11 cellular contexts compared by ENCODE assay signal in genomic region chr6:30724906-30725667, GRCh38. TPM values are rescaled to one million over a fixed set of nuclear protein-coding genes. Genes with fewer than 3 reads are reported as not detected.
A peak's percentile ranks its signal among the peaks of the same experiment; 100 is the strongest.
DNase-seq lines count a peak whose midpoint lies in the region; ATAC-seq, FAIRE-seq and TF ChIP-seq lines count a peak whose summit lies in the region.
"Had no signal": no experiment of that assay in that cellular context is flagged by ENCODE, and none has a peak within 500 bp of the region (broad histone marks: within the 10 kb centered on the region; RNA-seq: fewer than 3 reads in every experiment).

No MANE protein-coding gene starts in this region.

- no peak; the same call in none of the 2 replicates for TF ChIP-seq POLR2A in K562 (conservative IDR thresholded peaks at IDR 0.05)

- H3K9me1 ChIP-seq in K562 (ENCODE audit: control insufficient read depth, insufficient read depth, low read length) = peaks cover 4% of the 10 kb centered on the region

- H4K20me1 ChIP-seq in DND-41 (ENCODE audit: insufficient read depth, low read length) (peaks cover 54% of the 10 kb centered on the region), Karpas-422 (ENCODE audit: insufficient read depth, low read depth, low read length) (peaks cover 27% of the 10 kb centered on the region), K562 (replicated peaks; ENCODE audit: control insufficient read depth, insufficient read depth, low read length) (peaks cover 44% of the 10 kb centered on the region)

- peak overlapping the region; percentile 86; the same call in 1 of the 2 replicates for H3K4me2 ChIP-seq in DND-41 (ENCODE audit: insufficient read depth, low read length)
- no peak overlapping the region for H3K4me2 ChIP-seq in Karpas-422 (ENCODE audit: low read depth, low read length, poor library complexity, severe bottlenecking)
- H3K4me2 ChIP-seq in K562 (ENCODE audit: insufficient read depth, low read length) = no peak overlapping the region

- H3K9ac ChIP-seq in DND-41 (ENCODE audit: low read depth, low read length) = no peak overlapping the region
- H3K9ac ChIP-seq in Karpas-422 (ENCODE audit: low read length) = no peak overlapping the region
- no peak overlapping the region for H3K9ac ChIP-seq in K562 (ENCODE audit: insufficient read depth in 1 of 2, low read depth in 2 of 2, low read length in 2 of 2)

- no peak overlapping the region for H3K27ac ChIP-seq in DND-41 (ENCODE audit: low read length)
- H3K27ac ChIP-seq in Karpas-422 (ENCODE audit: low read length) = peak overlapping the region; percentile 38
- H3K27ac ChIP-seq in K562 (ENCODE audit: extremely low read depth, low read depth, low read length) = no peak overlapping the region; the same call in 2 of the 3 replicates
- H3K27ac ChIP-seq: suprapubic skin had no signal

- H3K36me3 ChIP-seq in DND-41 (ENCODE audit: insufficient read depth, low read length) (peaks cover 78% of the 10 kb centered on the region), Karpas-422 (ENCODE audit: insufficient read depth, low read length) (peaks cover 35% of the 10 kb centered on the region), K562 (ENCODE audit: control insufficient read depth, insufficient read depth, low read length) (peaks cover 74% of the 10 kb centered on the region)

- H3K9me3 ChIP-seq in DND-41 (ENCODE audit: insufficient read depth, low read length, severe bottlenecking) = no peaks in the 10 kb centered on the region
- H3K9me3 ChIP-seq in Karpas-422 (ENCODE audit: low read length) = no peaks in the 10 kb centered on the region
- H3K9me3 ChIP-seq in K562 (replicated peaks; ENCODE audit: control insufficient read depth, insufficient read depth, low read depth, low read length) = no peaks in the 10 kb centered on the region
- H3K9me3 ChIP-seq: right atrium auricular region, suprapubic skin had no signal

- peaks cover 33% of the 10 kb centered on the region for H3K4me1 ChIP-seq in DND-41 (ENCODE audit: insufficient read depth, low read length)
- H3K4me1 ChIP-seq in Karpas-422 (ENCODE audit: low read length) = peaks cover 17% of the 10 kb centered on the region
- H3K4me1 ChIP-seq in K562 (replicated peaks in 1 of 2; ENCODE audit: control insufficient read depth in 2 of 2, insufficient read depth in 2 of 2, low read length in 2 of 2) = peaks cover 14 to 18% of the 10 kb centered on the region in 2 experiments; a peak in 4 of 5 replicates

- 47% methylated on average over 6 of the region's 6 CpGs for WGBS in K562 (ENCODE audit: insufficient coverage, low coverage, missing lambda C conversion rate)

- BruUV-seq in K562 (replicated peaks; lab: Mats Ljungman, UMichigan) = no TSS peak

- TF ChIP-seq CTCF in DND-41 (IDR thresholded peaks at IDR 0.05; ENCODE audit: borderline replicate concordance, extremely low read depth, low read length, poor library complexity, severe bottlenecking) (no peak), K562 (IDR thresholded peaks at IDR 0.05 in 2 of 3, conservative IDR thresholded peaks at IDR 0.05 in 1 of 3; ENCODE audit: insufficient read depth in 2 of 3, low read depth in 1 of 3, low read length in 3 of 3) (no peak)

- no peak for FAIRE-seq in K562 (lab: Jason Lieb, UNC)
- FAIRE-seq: islet of Langerhans had no signal

- in situ Hi-C loops in K562 (cut with MboI) = loop anchor here (5.0 to 10.0 kb wide), 2 partner anchors 50 to 243 kb away; partner anchors contain the start of gene DHX16

- ATAC-seq in DND-41 (ENCODE audit: insufficient read depth, low read depth) (no peak), K562 (peak; percentile 0), GM18867 (IDR thresholded peaks at IDR 0.05; ENCODE audit: unreplicated experiment) (no peak)

- no peak overlapping the region for H3K4me3 ChIP-seq in DND-41 (ENCODE audit: low read depth in 1 of 2, low read length in 2 of 2)
- no peak overlapping the region for H3K4me3 ChIP-seq in Karpas-422 (ENCODE audit: low read length)
- H3K4me3 ChIP-seq in K562 = no peak overlapping the region
- H3K4me3 ChIP-seq: right atrium auricular region, suprapubic skin had no signal

- H3K79me2 ChIP-seq in DND-41 (ENCODE audit: insufficient read depth, low read length) (peaks cover 58% of the 10 kb centered on the region), Karpas-422 (ENCODE audit: low read length) (peaks cover 32% of the 10 kb centered on the region), K562 (ENCODE audit: control insufficient read depth, insufficient read depth, low read length) (peaks cover 59% of the 10 kb centered on the region)

- POLR2A ChIA-PET in K562 (lab: Yijun Ruan, JAX) = interaction anchor here (0.6 to 27.1 kb wide), 11 partner anchors 11 to 189 kb away, joined by 3 to 524 read pairs (median 3); partner anchors contain the start of genes FLOT1 and NRM

- no peak for TF ChIP-seq RAD21 in K562 (CRISPR knock-in tag; conservative IDR thresholded peaks at IDR 0.05 in 1 of 2, IDR thresholded peaks at IDR 0.05 in 1 of 2)

- TF ChIP-seq EP300 in K562 (IDR thresholded peaks at IDR 0.05; ENCODE audit: low read length) = no peak

- DNase-seq in DND-41 = no peak
- peak; percentile 70 for DNase-seq in Karpas-422
- DNase-seq in K562 (ENCODE audit: extremely low read depth in 1 of 4, low spot score in 3 of 4) = peak in 1 of 4 experiments; percentile 50
- DNase-seq in posterior vena cava (ENCODE audit: low spot score) = peak; percentile 12
- no peak for DNase-seq in occipital lobe (lab: John Stamatoyannopoulos, UW)
- no peak for DNase-seq in NCI-H1105 (lab: John Stamatoyannopoulos, UW)
- DNase-seq: NCI-H2029 had no signal

- H3K9me2 ChIP-seq in Karpas-422 (replicated peaks; ENCODE audit: insufficient read depth, low read length) = no peaks in the 10 kb centered on the region

- H3K27me3 ChIP-seq in DND-41 (ENCODE audit: insufficient read depth, low read length, poor library complexity) (no peaks in the 10 kb centered on the region), Karpas-422 (ENCODE audit: low read length) (no peaks in the 10 kb centered on the region), K562 (ENCODE audit: control insufficient read depth in 2 of 2, insufficient read depth in 2 of 2, low read length in 2 of 2) (no peaks in the 10 kb centered on the region)
- H3K27me3 ChIP-seq: right atrium auricular region, suprapubic skin had no signal

- CTCF ChIA-PET in K562 (lab: Yijun Ruan, JAX; ENCODE audit: low intra/inter-chr PET ratio) = interaction anchor here (0.6 to 1.4 kb wide), 2 partner anchors 16 to 46 kb away, joined by 3 to 6 read pairs; no protein-coding TSS in a partner anchor

- H2AFZ ChIP-seq in DND-41 (ENCODE audit: low read depth, low read length) (no peak overlapping the region), Karpas-422 (ENCODE audit: low read length) (no peak overlapping the region), K562 (ENCODE audit: low read depth, low read length) (no peak overlapping the region)

- intact Hi-C loops in K562 (cut with micrococcal nuclease) = no loop called here
- intact Hi-C loops in posterior vena cava (cut with DNase I) = loop anchor here in 1 of 2 donors (5.0 to 10.0 kb wide), 2 partner anchors 100 to 157 kb away; partner anchors contain the start of genes ATAT1 and DDR1

RNA-seq across cellular contexts. Expression of gene TUBB, which starts 4.9 kb away (rescaled TPM):
- 403 and 427 TPM in 2 replicates for total RNA-seq in Karpas-422 (2014; rRNA removed; shearing (Covaris generic); ENCODE audit: low replicate concordance)
- total RNA-seq in K562 (2011; cell fraction: chromatin; rRNA removed; ENCODE audit: low replicate concordance) = 127 and 264 TPM in 2 replicates
- total RNA-seq in K562 (2011; cell fraction: nucleolus; rRNA removed) = 272 and 276 TPM in 2 replicates
- total RNA-seq in K562 (2011; cell fraction: nucleoplasm; rRNA removed) = 270 and 313 TPM in 2 replicates
- 1,062 and 1,409 TPM in 2 replicates for total RNA-seq in K562 (2014; rRNA removed)
- 863 and 971 TPM in 2 replicates for total RNA-seq in K562 (2014; rRNA removed; fragmentation: Illumina TruSeq; extraction: Trizol)
- 1,443 and 1,478 TPM in 2 replicates for total RNA-seq in K562 (2015; rRNA removed; fragmentation: Illumina TruSeq; extraction: Trizol)
- 1,495 and 1,529 TPM in 2 replicates for total RNA-seq in K562 (2021)
- polyA plus RNA-seq in K562 (2011; rRNA removed) = 2,369 and 2,705 TPM in 2 replicates
- 2,776 and 3,265 TPM in 2 replicates for polyA plus RNA-seq in K562 (2011; cell fraction: cytosol; rRNA removed)
- 619 and 708 TPM in 2 replicates for polyA plus RNA-seq in K562 (2011; cell fraction: nucleus; rRNA removed)
- 1,523 and 1,878 TPM in 2 replicates for polyA plus RNA-seq in K562 (2012)
- polyA plus RNA-seq in K562 (2014; fragmentation: Illumina TruSeq; extraction: Trizol) = 2,541 and 2,870 TPM in 2 replicates
- 1,000 to 10,000 TPM; 1,106 to 1,864 TPM for polyA plus RNA-seq in K562 (2014; fragmentation: Nextera tagmentation; extraction: Ambion mirVana)
- 1,462 and 1,903 TPM in 2 replicates for polyA plus RNA-seq in K562 (2014; rRNA removed)
- polyA minus RNA-seq in K562 (2011; rRNA and poly(A)+ RNA removed) = 1,764 and 2,070 TPM in 2 replicates
- polyA minus RNA-seq in K562 (2011; cell fraction: cytosol; rRNA and poly(A)+ RNA removed) = 880 and 960 TPM in 2 replicates
- 140 and 261 TPM in 2 replicates for polyA minus RNA-seq in K562 (2011; cell fraction: nucleus; rRNA and poly(A)+ RNA removed)
- total RNA-seq in posterior vena cava = 100 to 1,000 TPM; 342 to 378 TPM
- 1,190 TPM for total RNA-seq in occipital lobe

RNA-seq across cellular contexts. Expression of gene MDC1, which starts 8.0 kb away (rescaled TPM):
- 9.4 and 11.0 TPM in 2 replicates for total RNA-seq in Karpas-422 (2014; rRNA removed; shearing (Covaris generic); ENCODE audit: low replicate concordance)
- 79.5 and 80.7 TPM in 2 replicates for total RNA-seq in K562 (2011; cell fraction: chromatin; rRNA removed; ENCODE audit: low replicate concordance)
- total RNA-seq in K562 (2011; cell fraction: nucleolus; rRNA removed) = 47.5 and 50.5 TPM in 2 replicates
- total RNA-seq in K562 (2011; cell fraction: nucleoplasm; rRNA removed) = 62.0 and 85.1 TPM in 2 replicates
- 15.7 and 24.3 TPM in 2 replicates for total RNA-seq in K562 (2014; rRNA removed)
- 20.0 and 25.5 TPM in 2 replicates for total RNA-seq in K562 (2014; rRNA removed; fragmentation: Illumina TruSeq; extraction: Trizol)
- 15.6 and 18.2 TPM in 2 replicates for total RNA-seq in K562 (2015; rRNA removed; fragmentation: Illumina TruSeq; extraction: Trizol)
- total RNA-seq in K562 (2021) = 96.8 and 114 TPM in 2 replicates
- 21.5 and 55.8 TPM in 2 replicates for polyA plus RNA-seq in K562 (2011; rRNA removed)
- polyA plus RNA-seq in K562 (2011; cell fraction: cytosol; rRNA removed) = 28.0 and 35.1 TPM in 2 replicates
- 105 and 141 TPM in 2 replicates for polyA plus RNA-seq in K562 (2011; cell fraction: nucleus; rRNA removed)
- polyA plus RNA-seq in K562 (2012) = 68.1 and 105 TPM in 2 replicates
- polyA plus RNA-seq in K562 (2014; fragmentation: Illumina TruSeq; extraction: Trizol) = 72.9 and 95.4 TPM in 2 replicates
- 1 to 10 TPM; 8.2 to 8.8 TPM for polyA plus RNA-seq in K562 (2014; fragmentation: Nextera tagmentation; extraction: Ambion mirVana)
- polyA plus RNA-seq in K562 (2014; rRNA removed) = 31.3 and 35.0 TPM in 2 replicates
- 24.0 and 34.6 TPM in 2 replicates for polyA minus RNA-seq in K562 (2011; rRNA and poly(A)+ RNA removed)
- 56.9 and 94.9 TPM in 2 replicates for polyA minus RNA-seq in K562 (2011; cell fraction: cytosol; rRNA and poly(A)+ RNA removed)
- 16.4 and 27.8 TPM in 2 replicates for polyA minus RNA-seq in K562 (2011; cell fraction: nucleus; rRNA and poly(A)+ RNA removed)
- 10 to 100 TPM; 24.4 to 25.0 TPM for total RNA-seq in posterior vena cava
- 12.5 TPM for total RNA-seq in occipital lobe

RNA-seq across cellular contexts. Expression of gene FLOT1, which starts 17.4 kb away (rescaled TPM):
- total RNA-seq in Karpas-422 (2014; rRNA removed; shearing (Covaris generic); ENCODE audit: low replicate concordance) = 58.2 and 103 TPM in 2 replicates
- total RNA-seq in K562 (2011; cell fraction: chromatin; rRNA removed; ENCODE audit: low replicate concordance) = 164 and 277 TPM in 2 replicates
- total RNA-seq in K562 (2011; cell fraction: nucleolus; rRNA removed) = 152 and 165 TPM in 2 replicates
- total RNA-seq in K562 (2011; cell fraction: nucleoplasm; rRNA removed) = 155 and 194 TPM in 2 replicates
- total RNA-seq in K562 (2014; rRNA removed) (118 and 131 TPM in 2 replicates), K562 (2014; rRNA removed; fragmentation: Illumina TruSeq; extraction: Trizol) (84.7 and 84.8 TPM in 2 replicates), K562 (2015; rRNA removed; fragmentation: Illumina TruSeq; extraction: Trizol) (101 and 102 TPM in 2 replicates), K562 (2021) (124 and 127 TPM in 2 replicates), posterior vena cava (100 to 1,000 TPM; 150 to 167 TPM), occipital lobe (43.4 TPM)
- polyA plus RNA-seq in K562 (2011; rRNA removed) (131 and 154 TPM in 2 replicates), K562 (2014; fragmentation: Illumina TruSeq; extraction: Trizol) (138 and 144 TPM in 2 replicates), K562 (2014; fragmentation: Nextera tagmentation; extraction: Ambion mirVana) (10 to 100 TPM; 11.7 to 12.0 TPM), K562 (2014; rRNA removed) (149 and 174 TPM in 2 replicates)
- 144 and 149 TPM in 2 replicates for polyA plus RNA-seq in K562 (2011; cell fraction: cytosol; rRNA removed)
- polyA plus RNA-seq in K562 (2011; cell fraction: nucleus; rRNA removed) = 209 and 233 TPM in 2 replicates
- 135 and 272 TPM in 2 replicates for polyA plus RNA-seq in K562 (2012)
- 122 and 132 TPM in 2 replicates for polyA minus RNA-seq in K562 (2011; rRNA and poly(A)+ RNA removed)
- 72.2 and 76.2 TPM in 2 replicates for polyA minus RNA-seq in K562 (2011; cell fraction: cytosol; rRNA and poly(A)+ RNA removed)
- 38.5 and 58.5 TPM in 2 replicates for polyA minus RNA-seq in K562 (2011; cell fraction: nucleus; rRNA and poly(A)+ RNA removed)

RNA-seq across cellular contexts. Expression of gene IER3, which starts 19.3 kb away (rescaled TPM):
- 0.19 and 0.54 TPM in 2 replicates for total RNA-seq in Karpas-422 (2014; rRNA removed; shearing (Covaris generic); ENCODE audit: low replicate concordance)
- total RNA-seq in K562 (2011; cell fraction: chromatin; rRNA removed; ENCODE audit: low replicate concordance) = 15.2 and 21.4 TPM in 2 replicates
- total RNA-seq in K562 (2011; cell fraction: nucleolus; rRNA removed) = 22.4 and 29.0 TPM in 2 replicates
- 21.0 and 27.1 TPM in 2 replicates for total RNA-seq in K562 (2011; cell fraction: nucleoplasm; rRNA removed)
- total RNA-seq in K562 (2014; rRNA removed) = 18.7 and 24.7 TPM in 2 replicates
- 8.0 and 8.2 TPM in 2 replicates for total RNA-seq in K562 (2014; rRNA removed; fragmentation: Illumina TruSeq; extraction: Trizol)
- total RNA-seq in K562 (2015; rRNA removed; fragmentation: Illumina TruSeq; extraction: Trizol) = 13.0 and 15.1 TPM in 2 replicates
- 23.4 and 24.1 TPM in 2 replicates for total RNA-seq in K562 (2021)
- polyA plus RNA-seq in K562 (2011; rRNA removed) = 8.8 and 11.5 TPM in 2 replicates
- polyA plus RNA-seq in K562 (2011; cell fraction: cytosol; rRNA removed) = 9.9 and 20.6 TPM in 2 replicates
- 25.7 and 32.6 TPM in 2 replicates for polyA plus RNA-seq in K562 (2011; cell fraction: nucleus; rRNA removed)
- polyA plus RNA-seq in K562 (2012) = 30.7 and 77.8 TPM in 2 replicates
- 11.4 and 12.5 TPM in 2 replicates for polyA plus RNA-seq in K562 (2014; fragmentation: Illumina TruSeq; extraction: Trizol)
- 1 to 10 TPM; 1.5 to 1.7 TPM for polyA plus RNA-seq in K562 (2014; fragmentation: Nextera tagmentation; extraction: Ambion mirVana)
- polyA plus RNA-seq in K562 (2014; rRNA removed) = 26.0 and 30.0 TPM in 2 replicates
- 3.8 and 6.5 TPM in 2 replicates for polyA minus RNA-seq in K562 (2011; rRNA and poly(A)+ RNA removed)
- polyA minus RNA-seq in K562 (2011; cell fraction: cytosol; rRNA and poly(A)+ RNA removed) = 5.3 and 6.8 TPM in 2 replicates
- polyA minus RNA-seq in K562 (2011; cell fraction: nucleus; rRNA and poly(A)+ RNA removed) = 9.7 and 12.9 TPM in 2 replicates
- 10 to 100 TPM; 28.5 to 51.5 TPM for total RNA-seq in posterior vena cava
- total RNA-seq in occipital lobe = 3.0 TPM

RNA-seq across cellular contexts. Expression of gene NRM, which starts 34.3 kb away (rescaled TPM):
- total RNA-seq in Karpas-422 (2014; rRNA removed; shearing (Covaris generic); ENCODE audit: low replicate concordance) = 16.9 and 38.1 TPM in 2 replicates
- 17.1 and 42.3 TPM in 2 replicates for total RNA-seq in K562 (2011; cell fraction: chromatin; rRNA removed; ENCODE audit: low replicate concordance)
- total RNA-seq in K562 (2011; cell fraction: nucleolus; rRNA removed) = 41.3 and 48.0 TPM in 2 replicates
- total RNA-seq in K562 (2011; cell fraction: nucleoplasm; rRNA removed) = 51.0 and 61.6 TPM in 2 replicates
- total RNA-seq in K562 (2014; rRNA removed) (9.7 and 12.4 TPM in 2 replicates), K562 (2014; rRNA removed; fragmentation: Illumina TruSeq; extraction: Trizol) (10.6 and 14.4 TPM in 2 replicates), K562 (2015; rRNA removed; fragmentation: Illumina TruSeq; extraction: Trizol) (17.4 and 18.1 TPM in 2 replicates), K562 (2021) (32.9 and 35.7 TPM in 2 replicates), posterior vena cava (10 to 100 TPM; 14.6 to 15.5 TPM), occipital lobe (1.2 TPM)
- polyA plus RNA-seq in K562 (2011; rRNA removed) (12.6 and 22.9 TPM in 2 replicates), K562 (2014; fragmentation: Illumina TruSeq; extraction: Trizol) (57.9 and 58.2 TPM in 2 replicates), K562 (2014; fragmentation: Nextera tagmentation; extraction: Ambion mirVana) (10 to 100 TPM; 16.1 to 18.6 TPM), K562 (2014; rRNA removed) (19.4 and 22.5 TPM in 2 replicates)
- 26.4 and 41.5 TPM in 2 replicates for polyA plus RNA-seq in K562 (2011; cell fraction: cytosol; rRNA removed)
- 28.3 and 48.5 TPM in 2 replicates for polyA plus RNA-seq in K562 (2011; cell fraction: nucleus; rRNA removed)
- polyA plus RNA-seq in K562 (2012) = 45.0 and 59.0 TPM in 2 replicates
- 14.4 and 15.0 TPM in 2 replicates for polyA minus RNA-seq in K562 (2011; rRNA and poly(A)+ RNA removed)
- 19.7 and 29.2 TPM in 2 replicates for polyA minus RNA-seq in K562 (2011; cell fraction: cytosol; rRNA and poly(A)+ RNA removed)
- polyA minus RNA-seq in K562 (2011; cell fraction: nucleus; rRNA and poly(A)+ RNA removed) = 12.0 and 14.7 TPM in 2 replicates

Comparison
In these comparisons a context has a peak if more than half of its experiments do, and no peak if none do; other contexts are left out.
1. DNase-seq: peak in Karpas-422 (single experiment) and posterior vena cava (single experiment); none in DND-41 (single experiment), occipital lobe (single experiment) and NCI-H1105 (single experiment).